Comparison of ENCODE assay signal across 8 cellular contexts in genomic region chr10:101829561-101830315, GRCh38. TPM values are rescaled to one million over a fixed set of nuclear protein-coding genes. Genes with fewer than 3 reads are reported as not detected.
A peak's percentile ranks its signal among the peaks of the same experiment; 100 is the strongest.
DNase-seq lines count a peak whose midpoint lies in the region; ATAC-seq, FAIRE-seq and TF ChIP-seq lines count a peak whose summit lies in the region.

No MANE protein-coding gene starts in this region.

- no peak for TF ChIP-seq CTCF in body of pancreas (IDR thresholded peaks at IDR 0.05)

- H3K9me3 ChIP-seq in body of pancreas, result no peaks in the 10 kb centered on the region

- H3K4me1 ChIP-seq in body of pancreas, result peaks cover 27% of the 10 kb centered on the region

- FAIRE-seq in GM18507 (lab: Jason Lieb, UNC), result peak; percentile 62

- DNase-seq in GM18507 (ENCODE audit: extremely low spot score, insufficient read length, low read depth), result peak; percentile 72
- DNase-seq in T follicular helper cell (ENCODE audit: low read depth), result peak; percentile 60
- DNase-seq in body of pancreas, result peak; percentile 38 to 70 (median 52)
- DNase-seq in islet precursor cell, result peak; percentile 86
- DNase-seq in stimulated activated CD4-positive, alpha-beta T cell treated with anti-CD3 and anti-CD28 coated beads, TNF-alpha, amount 100 ng/mL, for 4 hours (ENCODE audit: low read depth in 3 of 3), result peak in 2 of 3 experiments; percentile 47 to 52
- DNase-seq in pons (ENCODE audit: low spot score), result no peak
- DNase-seq in HuH-7.5 (ENCODE audit: low spot score), result no peak

- TF ChIP-seq POLR2A in body of pancreas (IDR thresholded peaks at IDR 0.05), result no peak

- H3K27ac ChIP-seq in body of pancreas, result peak overlapping the region in 3 of 4 donors; percentile 62 to 72 (median 71)

- no peaks in the 10 kb centered on the region for H3K27me3 ChIP-seq in body of pancreas

- peak; percentile 15 for ATAC-seq in HG03097 (IDR thresholded peaks at IDR 0.05; ENCODE audit: low FRiP score, unreplicated experiment)
- ATAC-seq in body of pancreas, result no peak

- H3K4me3 ChIP-seq in body of pancreas, result no peak overlapping the region

- intact Hi-C loops in body of pancreas (cut with DNase I), result loop anchor here (10.0 kb wide), 1 partner anchor 185 kb away; no protein-coding TSS in a partner anchor

- H3K36me3 ChIP-seq in body of pancreas (replicated peaks in 1 of 2; ENCODE audit: insufficient read depth in 1 of 2, low read depth in 2 of 2), result no peaks in the 10 kb centered on the region

- 26 to 35% methylated on average over 11 to 29 of the region's 31 CpGs for WGBS in body of pancreas, 2 donors

RNA-seq across cellular contexts. Expression of gene OGA, which starts 11.5 kb away (rescaled TPM):
- 100 to 1,000 TPM in 1 of 2 donors, 10 to 100 TPM in 1; 83.3 to 110 TPM for total RNA-seq in body of pancreas

RNA-seq across cellular contexts. Expression of gene KCNIP2, which starts 13.9 kb away (rescaled TPM):
- 10 to 100 TPM in 1 of 2 donors, 1 to 10 TPM in 1; 1.8 to 13.5 TPM for total RNA-seq in body of pancreas

RNA-seq across cellular contexts. Expression of gene NPM3, which starts 46.5 kb away (rescaled TPM):
- total RNA-seq in body of pancreas, result 10 to 100 TPM in 1 of 2 donors, 1 to 10 TPM in 1; 8.3 to 18.1 TPM

RNA-seq across cellular contexts. Expression of gene FGF8, which starts 53.8 kb away (rescaled TPM):
- not detected for total RNA-seq in body of pancreas

Comparison
In these comparisons a context has a peak if more than half of its experiments do, and no peak if none do; other contexts are left out.
1. DNase-seq: peak in GM18507 (single experiment), T follicular helper cell (single experiment), body of pancreas (4 of 4), islet precursor cell (single experiment) and stimulated activated CD4-positive, alpha-beta T cell treated with anti-CD3 and anti-CD28 coated beads, TNF-alpha, amount 100 ng/mL, for 4 hours (2 of 3); none in pons (single experiment) and HuH-7.5 (single experiment).